Comparison of ENCODE assay signal across 21 cellular contexts in the genomic region with DNA sequence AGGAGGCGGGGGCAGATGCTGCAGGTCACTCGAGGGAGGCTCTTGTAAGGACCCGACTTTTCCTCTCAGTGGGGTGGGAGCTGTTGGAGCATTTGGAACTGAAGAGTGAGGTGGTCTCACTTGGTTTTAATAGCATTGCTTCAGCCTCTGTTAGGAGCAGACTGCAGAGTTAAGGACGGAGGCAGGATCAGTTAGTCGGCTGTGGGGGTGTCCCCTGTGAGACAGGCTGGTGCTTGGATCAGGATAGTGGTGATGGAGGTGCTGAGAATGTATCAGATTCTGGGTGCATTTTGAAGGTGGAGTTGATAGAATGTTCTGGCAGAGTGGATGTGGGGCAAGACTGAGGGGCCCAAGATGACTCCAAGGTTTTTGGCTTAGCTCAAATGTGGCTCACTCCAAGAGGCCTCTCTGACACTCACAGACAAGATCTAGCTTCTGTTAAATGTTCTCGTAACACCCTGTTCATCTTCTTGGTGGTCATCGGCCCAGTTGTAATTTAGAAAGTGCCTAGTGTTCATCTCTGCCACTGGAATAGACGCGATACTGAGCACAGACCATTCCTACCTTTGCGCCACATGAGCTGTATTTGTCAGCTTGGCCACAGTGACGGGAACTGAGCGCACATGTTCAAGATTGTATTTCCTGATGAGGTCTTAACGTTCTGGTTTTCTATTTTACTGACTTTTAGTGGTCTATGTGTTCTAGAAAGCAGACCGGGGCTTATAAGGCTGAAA. TPM values are rescaled to one million over a fixed set of nuclear protein-coding genes. Genes with fewer than 3 reads are reported as not detected.
DNase-seq lines count a peak whose midpoint lies in the region; ATAC-seq, FAIRE-seq and TF ChIP-seq lines count a peak whose summit lies in the region.
"Had no signal": no experiment of that assay in that cellular context is flagged by ENCODE, and none has a peak within 500 bp of the region (broad histone marks: within the 10 kb centered on the region; RNA-seq: fewer than 3 reads in every experiment).

No MANE protein-coding gene starts in this region.

- no peaks in the 10 kb centered on the region for H3K36me3 ChIP-seq in hepatocyte (replicated peaks; ENCODE audit: insufficient read depth, low read depth)
- H3K36me3 ChIP-seq in parathyroid adenoma (ENCODE audit: control insufficient read depth, insufficient read depth, low read length) = no peaks in the 10 kb centered on the region

- H3K27ac ChIP-seq in hepatocyte (peak overlapping the region; percentile 19), parathyroid adenoma (peak overlapping the region; percentile 65)
- H3K27ac ChIP-seq: BLaER1, PC-9 had no signal

- WGBS in hepatocyte (ENCODE audit: low lambda C conversion rate, missing lambda C conversion rate) = 87% methylated on average over 14 of the region's 14 CpGs

- H2AFZ ChIP-seq in hepatocyte (no peak overlapping the region), parathyroid adenoma (no peak overlapping the region)
- H2AFZ ChIP-seq: GM23338, PC-9 had no signal

- H3K4me3 ChIP-seq in hepatocyte = no peak overlapping the region
- H3K4me3 ChIP-seq in parathyroid adenoma (ENCODE audit: low read depth, low read length) = no peak overlapping the region
- H3K4me3 ChIP-seq: BLaER1, GM12878, GM23338, PC-9 had no signal

- H3K4me1 Mint-ChIP-seq in activated naive CD8-positive, alpha-beta T cell (ENCODE audit: low read depth) = peaks cover 45% of the 10 kb centered on the region
- peaks cover 26% of the 10 kb centered on the region for H3K4me1 Mint-ChIP-seq in activated naive CD8-positive, alpha-beta T cell treated with anti-CD3 and anti-CD28 coated beads for 36 hours
- H3K4me1 Mint-ChIP-seq in activated CD8-positive, alpha-beta memory T cell treated with anti-CD3 and anti-CD28 coated beads, Interleukin-2, amount 10 ng/mL, durations not matched to agents 7 days and 5 days = peaks cover 25% of the 10 kb centered on the region
- H3K4me1 Mint-ChIP-seq: GM23338 had no signal

- H3K9me2 ChIP-seq in hepatocyte (replicated peaks; ENCODE audit: insufficient read depth) = no peaks in the 10 kb centered on the region

- no peak for TF ChIP-seq CTCF in hepatocyte (IDR thresholded peaks at IDR 0.05; ENCODE audit: poor library complexity)
- no peak for TF ChIP-seq CTCF in parathyroid adenoma (IDR thresholded peaks at IDR 0.05)

- H3K4me1 ChIP-seq in hepatocyte (ENCODE audit: insufficient read depth) (no peaks in the 10 kb centered on the region), parathyroid adenoma (peaks cover 12% of the 10 kb centered on the region)
- H3K4me1 ChIP-seq: BLaER1 had no signal

- CTCF ChIA-PET in activated CD8-positive, alpha-beta memory T cell treated with anti-CD3 and anti-CD28 coated beads, Interleukin-2, amount 10 ng/mL, durations not matched to agents 7 days and 5 days (lab: Charles Lee) = interaction anchor here (1.3 to 2.3 kb wide), 2 partner anchors 9 to 106 kb away, joined by 3 to 10 read pairs; no protein-coding TSS in a partner anchor

- peak overlapping the region; percentile 66 for H3K27ac Mint-ChIP-seq in activated naive CD8-positive, alpha-beta T cell
- no peak overlapping the region for H3K27ac Mint-ChIP-seq in activated naive CD8-positive, alpha-beta T cell treated with anti-CD3 and anti-CD28 coated beads for 36 hours
- H3K27ac Mint-ChIP-seq in activated CD8-positive, alpha-beta memory T cell treated with anti-CD3 and anti-CD28 coated beads, Interleukin-2, amount 10 ng/mL, durations not matched to agents 7 days and 5 days = no peak overlapping the region
- H3K27ac Mint-ChIP-seq: GM23338 had no signal

- H3K79me2 ChIP-seq in hepatocyte (peaks cover 91% of the 10 kb centered on the region), parathyroid adenoma (peaks cover 56% of the 10 kb centered on the region)

- peaks cover 4% of the 10 kb centered on the region for H3K36me3 Mint-ChIP-seq in activated naive CD8-positive, alpha-beta T cell
- peaks cover 3% of the 10 kb centered on the region for H3K36me3 Mint-ChIP-seq in activated naive CD8-positive, alpha-beta T cell treated with anti-CD3 and anti-CD28 coated beads for 36 hours
- peaks cover 3% of the 10 kb centered on the region for H3K36me3 Mint-ChIP-seq in activated CD8-positive, alpha-beta memory T cell treated with anti-CD3 and anti-CD28 coated beads, Interleukin-2, amount 10 ng/mL, durations not matched to agents 7 days and 5 days

- H3K9ac ChIP-seq in parathyroid adenoma = no peak overlapping the region
- H3K9ac ChIP-seq: BLaER1 had no signal

- no peak for ATAC-seq in activated CD8-positive, alpha-beta memory T cell treated with anti-CD3 and anti-CD28 coated beads, Interleukin-2, amount 10 ng/mL, durations not matched to agents 7 days and 5 days
- ATAC-seq in HG03520 (IDR thresholded peaks at IDR 0.05; ENCODE audit: unreplicated experiment) = no peak
- ATAC-seq: GM12878, GM23338, HepG2 had no signal

- H3K27me3 Mint-ChIP-seq in activated naive CD8-positive, alpha-beta T cell = no peaks in the 10 kb centered on the region
- no peaks in the 10 kb centered on the region for H3K27me3 Mint-ChIP-seq in activated naive CD8-positive, alpha-beta T cell treated with anti-CD3 and anti-CD28 coated beads for 36 hours
- H3K27me3 Mint-ChIP-seq in activated CD8-positive, alpha-beta memory T cell treated with anti-CD3 and anti-CD28 coated beads, Interleukin-2, amount 10 ng/mL, durations not matched to agents 7 days and 5 days = no peaks in the 10 kb centered on the region

- H3K4me2 ChIP-seq in hepatocyte (no peak overlapping the region), parathyroid adenoma (ENCODE audit: low read length) (no peak overlapping the region)
- H3K4me2 ChIP-seq: BLaER1, GM23338, PC-9 had no signal

- H3K27me3 ChIP-seq in hepatocyte = no peaks in the 10 kb centered on the region
- no peaks in the 10 kb centered on the region for H3K27me3 ChIP-seq in parathyroid adenoma (ENCODE audit: control insufficient read depth, insufficient read depth, low read length)
- H3K27me3 ChIP-seq: BLaER1 had no signal

- H3K9me3 Mint-ChIP-seq in activated naive CD8-positive, alpha-beta T cell (ENCODE audit: low read depth) = no peaks in the 10 kb centered on the region
- no peaks in the 10 kb centered on the region for H3K9me3 Mint-ChIP-seq in activated naive CD8-positive, alpha-beta T cell treated with anti-CD3 and anti-CD28 coated beads for 36 hours
- no peaks in the 10 kb centered on the region for H3K9me3 Mint-ChIP-seq in activated CD8-positive, alpha-beta memory T cell treated with anti-CD3 and anti-CD28 coated beads, Interleukin-2, amount 10 ng/mL, durations not matched to agents 7 days and 5 days (ENCODE audit: low read depth)
- H3K9me3 Mint-ChIP-seq: GM23338 had no signal

- H3K9me3 ChIP-seq in hepatocyte (ENCODE audit: low read depth) (no peaks in the 10 kb centered on the region), parathyroid adenoma (ENCODE audit: control insufficient read depth, low read length) (no peaks in the 10 kb centered on the region)
- H3K9me3 ChIP-seq: BLaER1 had no signal

- peaks cover 8% of the 10 kb centered on the region for H4K20me1 ChIP-seq in hepatocyte (ENCODE audit: insufficient read depth, poor library complexity, severe bottlenecking)

- no peak for FAIRE-seq in RCC 7860 (lab: Jason Lieb, UNC)
- FAIRE-seq: GM12878, HepG2 had no signal

- H3K4me3 Mint-ChIP-seq in activated naive CD8-positive, alpha-beta T cell = no peak overlapping the region
- H3K4me3 Mint-ChIP-seq in activated naive CD8-positive, alpha-beta T cell treated with anti-CD3 and anti-CD28 coated beads for 36 hours = no peak overlapping the region
- H3K4me3 Mint-ChIP-seq in activated CD8-positive, alpha-beta memory T cell treated with anti-CD3 and anti-CD28 coated beads, Interleukin-2, amount 10 ng/mL, durations not matched to agents 7 days and 5 days = no peak overlapping the region
- H3K4me3 Mint-ChIP-seq: GM23338 had no signal

- DNase-seq in activated naive CD8-positive, alpha-beta T cell treated with anti-CD3 and anti-CD28 coated beads for 36 hours = no peak
- DNase-seq in hepatocyte (ENCODE audit: low spot score) = no peak
- DNase-seq in RCC 7860 (ENCODE audit: low spot score) = no peak
- DNase-seq in activated CD8-positive, alpha-beta memory T cell treated with anti-CD3 and anti-CD28 coated beads, Interleukin-2, amount 10 ng/mL, durations not matched to agents 7 days and 5 days = no peak
- DNase-seq in NCI-H226 = no peak
- DNase-seq: 8988T, DMS 273 treated with DMSO at 0.1 percent for 48 hours, GDM1, KG1, NCI-H1436, NCI-H2029 treated with DMSO at 0.1 percent for 48 hours, NCI-H2171 treated with DMSO at 0.1 percent for 48 hours, NCI-H82, PC-9 had no signal

RNA-seq across cellular contexts. Expression of gene LCMT1, which starts 7.5 kb away (rescaled TPM):
- 10 to 100 TPM; 43.9 to 44.1 TPM for total RNA-seq in activated naive CD8-positive, alpha-beta T cell treated with anti-CD3 and anti-CD28 coated beads for 36 hours
- total RNA-seq in hepatocyte = 30.2 and 33.0 TPM in 2 replicates
- 34.6 and 47.7 TPM in 2 replicates for polyA plus RNA-seq in hepatocyte
- total RNA-seq in activated CD8-positive, alpha-beta memory T cell treated with anti-CD3 and anti-CD28 coated beads, Interleukin-2, amount 10 ng/mL, durations not matched to agents 7 days and 5 days = 10 to 100 TPM; 38.9 to 44.6 TPM
